8 cellular contexts compared by ENCODE assay signal in genomic region chr12:56158926-56159461, GRCh38. TPM values are rescaled to one million over a fixed set of nuclear protein-coding genes. Genes with fewer than 3 reads are reported as not detected.
DNase-seq lines count a peak whose midpoint lies in the region; ATAC-seq lines count a peak whose summit lies in the region.

No MANE protein-coding gene starts in this region.

- H3K9me3 Mint-ChIP-seq in activated naive CD8-positive, alpha-beta T cell treated with anti-CD3 and anti-CD28 coated beads, Interleukin-2, amount 50 U/mL, for 24 hours, result no peaks in the 10 kb centered on the region

- no peaks in the 10 kb centered on the region for H3K27me3 Mint-ChIP-seq in activated naive CD8-positive, alpha-beta T cell treated with anti-CD3 and anti-CD28 coated beads, Interleukin-2, amount 50 U/mL, for 24 hours

- H3K27ac Mint-ChIP-seq in activated naive CD8-positive, alpha-beta T cell treated with anti-CD3 and anti-CD28 coated beads, Interleukin-2, amount 50 U/mL, for 24 hours, result peak overlapping the region; percentile 96

- DNase-seq in stimulated activated naive CD4-positive, alpha-beta T cell (lab: John Stamatoyannopoulos, UW), result peak in 4 of 6 experiments; percentile 5 to 48 (median 30)
- DNase-seq in stimulated activated naive CD4-positive, alpha-beta T cell treated with Interleukin-2 at 50 U/mL for 16 hours (lab: John Stamatoyannopoulos, UW), result no peak
- peak; percentile 53 for DNase-seq in NCI-H2227 treated with DMSO at 0.1 percent for 48 hours (lab: John Stamatoyannopoulos, UW)
- peak; percentile 29 for DNase-seq in activated naive CD8-positive, alpha-beta T cell treated with anti-CD3 and anti-CD28 coated beads, Interleukin-2, amount 50 U/mL, for 24 hours
- peak; percentile 92 for DNase-seq in Right ventricle myocardium superior
- peak; percentile 19 for DNase-seq in occipital lobe (lab: John Stamatoyannopoulos, UW)
- DNase-seq in HuH-7.5 (ENCODE audit: low spot score), result no peak

- peak overlapping the region; percentile 96 for H3K4me3 Mint-ChIP-seq in activated naive CD8-positive, alpha-beta T cell treated with anti-CD3 and anti-CD28 coated beads, Interleukin-2, amount 50 U/mL, for 24 hours

- peaks cover 47% of the 10 kb centered on the region for H3K4me1 Mint-ChIP-seq in activated naive CD8-positive, alpha-beta T cell treated with anti-CD3 and anti-CD28 coated beads, Interleukin-2, amount 50 U/mL, for 24 hours

- peaks cover 53% of the 10 kb centered on the region for H3K36me3 Mint-ChIP-seq in activated naive CD8-positive, alpha-beta T cell treated with anti-CD3 and anti-CD28 coated beads, Interleukin-2, amount 50 U/mL, for 24 hours (ENCODE audit: low read depth)

- no peak for ATAC-seq in activated naive CD8-positive, alpha-beta T cell treated with anti-CD3 and anti-CD28 coated beads, Interleukin-2, amount 50 U/mL, for 24 hours
- ATAC-seq in Right ventricle myocardium superior (ENCODE audit: poor library complexity) (peak; percentile 75), GM19328 (IDR thresholded peaks at IDR 0.05; ENCODE audit: unreplicated experiment) (no peak)

- intact Hi-C loops in Right ventricle myocardium superior (cut with DNase I), result loop anchor here (2.0 to 5.0 kb wide), 2 partner anchors 32 to 42 kb away; partner anchors contain the start of genes RPL41 and ZC3H10

RNA-seq across cellular contexts. Expression of gene MYL6, which starts 0.8 kb away (rescaled TPM):
- total RNA-seq in Right ventricle myocardium superior (513 TPM), occipital lobe (417 TPM)

RNA-seq across cellular contexts. Expression of gene MYL6B, which starts 6.6 kb away (rescaled TPM):
- total RNA-seq in Right ventricle myocardium superior, result 42.7 TPM
- 77.0 TPM for total RNA-seq in occipital lobe

RNA-seq across cellular contexts. Expression of gene SMARCC2, which starts 30.3 kb away (rescaled TPM):
- 63.4 TPM for total RNA-seq in Right ventricle myocardium superior
- total RNA-seq in occipital lobe, result 80.6 TPM

RNA-seq across cellular contexts. Expression of gene ESYT1, which starts 30.9 kb away (rescaled TPM):
- 27.0 TPM for total RNA-seq in Right ventricle myocardium superior
- 21.8 TPM for total RNA-seq in occipital lobe

RNA-seq across cellular contexts. Expression of gene ZC3H10, which starts 40.9 kb away (rescaled TPM):
- 5.8 TPM for total RNA-seq in Right ventricle myocardium superior
- total RNA-seq in occipital lobe, result 10.6 TPM

Comparison
In these comparisons a context has a peak if more than half of its experiments do, and no peak if none do; other contexts are left out.
1. DNase-seq: peak in stimulated activated naive CD4-positive, alpha-beta T cell (4 of 6), NCI-H2227 treated with DMSO at 0.1 percent for 48 hours (single experiment), activated naive CD8-positive, alpha-beta T cell treated with anti-CD3 and anti-CD28 coated beads, Interleukin-2, amount 50 U/mL, for 24 hours (single experiment), Right ventricle myocardium superior (single experiment) and occipital lobe (single experiment); none in stimulated activated naive CD4-positive, alpha-beta T cell treated with Interleukin-2 at 50 U/mL for 16 hours (single experiment) and HuH-7.5 (single experiment).